In genomic region chr13:104592127-104592526, GRCh38 we compare ENCODE assay signal across 18 cellular contexts.
DNase-seq lines count a peak whose midpoint lies in the region; ATAC-seq and TF ChIP-seq lines count a peak whose summit lies in the region.
"Had no signal": no experiment of that assay in that cellular context is flagged by ENCODE, and none has a peak within 500 bp of the region (broad histone marks: within the 10 kb centered on the region; RNA-seq: fewer than 3 reads in every experiment).

No MANE protein-coding gene starts in this region.

- H3K4me3 ChIP-seq in AG04450 (ENCODE audit: low read depth, low read length) = no peak overlapping the region
- H3K4me3 ChIP-seq in choroid plexus epithelial cell (ENCODE audit: low read depth, low read length) = no peak overlapping the region
- no peak overlapping the region for H3K4me3 ChIP-seq in MG63
- no peak overlapping the region for H3K4me3 ChIP-seq in SJCRH30
- H3K4me3 ChIP-seq: A549, left ventricle myocardium inferior had no signal

- TF ChIP-seq CTCF in AG04450 (IDR thresholded peaks at IDR 0.05; ENCODE audit: low read depth, low read length) = no peak
- no peak for TF ChIP-seq CTCF in choroid plexus epithelial cell (conservative IDR thresholded peaks at IDR 0.05; ENCODE audit: low read depth, low read length)

- CTCF ChIA-PET in AG04450 (lab: Charles Lee) = no interaction called here

- H3K4me1 ChIP-seq in SJCRH30 = 0 out of 2 replicates have a peak, but pooled peaks cover 5% of the 10 kb centered on the region
- H3K4me1 ChIP-seq: A549, left ventricle myocardium inferior had no signal

- H3K36me3 ChIP-seq in MG63 = no peaks in the 10 kb centered on the region
- no peaks in the 10 kb centered on the region for H3K36me3 ChIP-seq in SJCRH30
- H3K36me3 ChIP-seq: left ventricle myocardium inferior had no signal

- H3K27me3 ChIP-seq in AG04450 (ENCODE audit: control insufficient read depth, insufficient read depth, low read length) (no peaks in the 10 kb centered on the region), MG63 (no peaks in the 10 kb centered on the region), SJCRH30 (no peaks in the 10 kb centered on the region)

- H3K27ac ChIP-seq in AG04450 (ENCODE audit: low read depth, low read length) = no peak overlapping the region
- no peak overlapping the region for H3K27ac ChIP-seq in SJCRH30
- H3K27ac ChIP-seq: A549, left ventricle myocardium inferior had no signal

- peak; percentile 30 for DNase-seq in AG04450 (ENCODE audit: low read depth, low spot score)
- peak; percentile 91 for DNase-seq in NCI-H226
- DNase-seq in choroid plexus epithelial cell (ENCODE audit: low read depth) = peak; percentile 81
- peak; percentile 95 for DNase-seq in kidney tubule cell (ENCODE audit: low spot score)
- DNase-seq in MG63 = no peak
- DNase-seq in hypothalamus (lab: John Stamatoyannopoulos, UW) = no peak
- DNase-seq in SJCRH30 = no peak
- DNase-seq: activated CD8-positive, alpha-beta memory T cell treated with anti-CD3 and anti-CD28 coated beads, Interleukin-2, amount 10 ng/mL, durations not matched to agents 7 days and 5 days; activated naive CD4-positive, alpha-beta T cell; CD4-positive, alpha-beta memory T cell; central memory CD4-positive, alpha-beta T cell; hippocampal formation; Karpas-422; left ventricle myocardium inferior; naive thymus-derived CD4-positive, alpha-beta T cell; NCI-H510A had no signal

- ATAC-seq in GM21367 (IDR thresholded peaks at IDR 0.05; ENCODE audit: unreplicated experiment) = no peak
- ATAC-seq: A549; activated CD8-positive, alpha-beta memory T cell treated with anti-CD3 and anti-CD28 coated beads, Interleukin-2, amount 10 ng/mL, durations not matched to agents 7 days and 5 days; naive thymus-derived CD4-positive, alpha-beta T cell had no signal

- H3K9me3 ChIP-seq in AG04450 (ENCODE audit: control insufficient read depth, insufficient read depth, low read length) = no peaks in the 10 kb centered on the region
- H3K9me3 ChIP-seq in MG63 = no peaks in the 10 kb centered on the region
- H3K9me3 ChIP-seq in SJCRH30 (replicated peaks) = no peaks in the 10 kb centered on the region
- H3K9me3 ChIP-seq: A549, left ventricle myocardium inferior had no signal

- POLR2A ChIA-PET in AG04450 (lab: Yijun Ruan, JAX) = no interaction called here

Comparison
In these comparisons a context has a peak if more than half of its experiments do, and no peak if none do; other contexts are left out.
1. DNase-seq: peak in AG04450 (single experiment), NCI-H226 (single experiment), choroid plexus epithelial cell (single experiment) and kidney tubule cell (single experiment); none in MG63 (single experiment), hypothalamus (0 of 51) and SJCRH30 (0 of 2).